In genomic region chr6:144423167-144423566, GRCh38 we compare ENCODE assay signal across 28 cellular contexts.
DNase-seq lines count a peak whose midpoint lies in the region; ATAC-seq, FAIRE-seq and TF ChIP-seq lines count a peak whose summit lies in the region.
"Had no signal": no experiment of that assay in that cellular context is flagged by ENCODE, and none has a peak within 500 bp of the region (broad histone marks: within the 10 kb centered on the region; RNA-seq: fewer than 3 reads in every experiment).

No MANE protein-coding gene starts in this region.

- peaks cover 65 to 72% of the 10 kb centered on the region in 2 donors for H3K4me1 Mint-ChIP-seq in natural killer cell
- H3K4me1 Mint-ChIP-seq in natural killer cell treated with Interleukin-12 subunit alpha and Interleukin-12 subunit beta and Interleukin-15 and Interleukin-18, amount 100 ng/mL, for 72 hours (ENCODE audit: low read depth in 2 of 2): peaks cover 32 to 41% of the 10 kb centered on the region in 2 donors
- peaks cover 14% of the 10 kb centered on the region for H3K4me1 Mint-ChIP-seq in chondrocyte (ENCODE audit: low read depth)
- peaks cover 27% of the 10 kb centered on the region for H3K4me1 Mint-ChIP-seq in CD8-positive, alpha-beta T cell (ENCODE audit: low read depth)

- H2AFZ ChIP-seq in K562 (ENCODE audit: low read depth, low read length): no peak overlapping the region

- no peak for DNase-seq in natural killer cell
- DNase-seq in natural killer cell treated with Interleukin-12 subunit alpha and Interleukin-12 subunit beta and Interleukin-15 and Interleukin-18, amount 100 ng/mL, for 72 hours (ENCODE audit: low spot score): no peak
- no peak for DNase-seq in K562 (ENCODE audit: extremely low read depth in 1 of 4, low spot score in 3 of 4)
- no peak for DNase-seq in left colon
- no peak for DNase-seq in chondrocyte (ENCODE audit: low spot score)
- no peak for DNase-seq in ascending aorta (ENCODE audit: low spot score in 2 of 2)
- DNase-seq in CD8-positive, alpha-beta T cell: no peak
- DNase-seq: activated CD4-positive, alpha-beta T cell treated with anti-CD3 and anti-CD28 coated beads, Interleukin-2, amount 50 U/mL, for 4 hours; activated T-cell treated with anti-CD3 and anti-CD28 coated beads, Interleukin-2, amount 50 U/mL, for 72 hours; CD4-positive, CD25-positive, alpha-beta regulatory T cell; central memory CD4-positive, alpha-beta T cell; DND-41; head of caudate nucleus; mammary epithelial cell; NCI-H1048; OCI-M1; psoas muscle; stimulated activated CD4-positive, alpha-beta T cell treated with anti-CD3 and anti-CD28 coated beads, Interleukin-4, amount 100 ng/mL, for 24 hours; T-helper 1 cell; tibial artery had no signal

- H3K27me3 ChIP-seq in K562 (ENCODE audit: control insufficient read depth in 2 of 2, insufficient read depth in 2 of 2, low read length in 2 of 2): no peaks in the 10 kb centered on the region
- H3K27me3 ChIP-seq in ascending aorta: no peaks in the 10 kb centered on the region
- no peaks in the 10 kb centered on the region for H3K27me3 ChIP-seq in CD8-positive, alpha-beta T cell (ENCODE audit: insufficient read depth, low read length)
- H3K27me3 ChIP-seq: tibial artery, vagina had no signal

- TF ChIP-seq EP300 in K562 (IDR thresholded peaks at IDR 0.05; ENCODE audit: low read length): no peak

- H3K36me3 ChIP-seq in K562 (ENCODE audit: control insufficient read depth, insufficient read depth, low read length) (no peaks in the 10 kb centered on the region), ascending aorta (peaks cover 20 to 33% of the 10 kb centered on the region in 2 donors)
- H3K36me3 ChIP-seq in CD8-positive, alpha-beta T cell (ENCODE audit: insufficient read depth, low read length): peaks cover 23% of the 10 kb centered on the region
- H3K36me3 ChIP-seq: HAP-1 had no signal

- TF ChIP-seq CTCF in natural killer cell (IDR thresholded peaks at IDR 0.05) (no peak), K562 (IDR thresholded peaks at IDR 0.05 in 2 of 3, conservative IDR thresholded peaks at IDR 0.05 in 1 of 3; ENCODE audit: insufficient read depth in 2 of 3, low read depth in 1 of 3, low read length in 3 of 3) (no peak), chondrocyte (IDR thresholded peaks at IDR 0.05) (no peak), ascending aorta (IDR thresholded peaks at IDR 0.05) (no peak)
- no peak for TF ChIP-seq CTCF in CD8-positive, alpha-beta T cell (IDR thresholded peaks at IDR 0.05)

- no peaks in the 10 kb centered on the region for H3K4me1 ChIP-seq in K562 (replicated peaks in 1 of 2; ENCODE audit: control insufficient read depth in 2 of 2, insufficient read depth in 2 of 2, low read length in 2 of 2)
- no peaks in the 10 kb centered on the region for H3K4me1 ChIP-seq in ascending aorta
- peaks cover 10% of the 10 kb centered on the region for H3K4me1 ChIP-seq in CD8-positive, alpha-beta T cell (ENCODE audit: insufficient read depth, low read length)
- H3K4me1 ChIP-seq: A549, tibial artery, vagina had no signal

- no peaks in the 10 kb centered on the region for H3K27me3 Mint-ChIP-seq in natural killer cell (ENCODE audit: low read depth in 2 of 2)
- no peaks in the 10 kb centered on the region for H3K27me3 Mint-ChIP-seq in natural killer cell treated with Interleukin-12 subunit alpha and Interleukin-12 subunit beta and Interleukin-15 and Interleukin-18, amount 100 ng/mL, for 72 hours
- H3K27me3 Mint-ChIP-seq in chondrocyte (ENCODE audit: low read depth): no peaks in the 10 kb centered on the region
- no peaks in the 10 kb centered on the region for H3K27me3 Mint-ChIP-seq in CD8-positive, alpha-beta T cell (ENCODE audit: low read depth)
- H3K27me3 Mint-ChIP-seq: CD4-positive, CD25-positive, alpha-beta regulatory T cell; dendritic cell treated with granulocyte-macrophage colony-stimulating factor and Interleukin-4, amounts not matched to agents 40 ng/mL and 50 ng/mL, for 4 days had no signal

- intact Hi-C loops in natural killer cell (cut with micrococcal nuclease) (no loop called here), K562 (cut with micrococcal nuclease) (no loop called here), left colon (cut with DNase I, micrococcal nuclease) (no loop called here), ascending aorta (cut with DNase I) (no loop called here)
- intact Hi-C loops in CD8-positive, alpha-beta T cell (cut with DNase I, micrococcal nuclease): no loop called here

- no peak overlapping the region for H3K9ac ChIP-seq in K562 (ENCODE audit: insufficient read depth in 1 of 2, low read depth in 2 of 2, low read length in 2 of 2)

- H3K9me3 ChIP-seq in K562 (replicated peaks; ENCODE audit: control insufficient read depth, insufficient read depth, low read depth, low read length): no peaks in the 10 kb centered on the region
- no peaks in the 10 kb centered on the region for H3K9me3 ChIP-seq in ascending aorta
- no peaks in the 10 kb centered on the region for H3K9me3 ChIP-seq in CD8-positive, alpha-beta T cell (ENCODE audit: low read length)
- H3K9me3 ChIP-seq: A549, HAP-1, psoas muscle, tibial artery, vagina had no signal

- ATAC-seq in natural killer cell (no peak), K562 (peak; percentile 26; the same call in 1 of the 3 replicates), left colon (peak; percentile 65), GM19397 (IDR thresholded peaks at IDR 0.05; ENCODE audit: unreplicated experiment) (no peak)
- no peak for ATAC-seq in natural killer cell treated with Interleukin-12 subunit alpha and Interleukin-12 subunit beta and Interleukin-15 and Interleukin-18, amount 100 ng/mL, for 72 hours
- ATAC-seq in CD8-positive, alpha-beta T cell: no peak
- ATAC-seq: A549; activated CD4-positive, CD25-positive, alpha-beta regulatory T cell treated with anti-CD3 and anti-CD28 coated beads, Interleukin-2, amount 50 U/mL, for 24 hours; activated T-cell treated with anti-CD3 and anti-CD28 coated beads, Interleukin-2, amount 50 U/mL, for 72 hours; esophagus mucosa; psoas muscle had no signal

- no peaks in the 10 kb centered on the region for H4K20me1 ChIP-seq in K562 (replicated peaks; ENCODE audit: control insufficient read depth, insufficient read depth, low read length)

- H3K4me3 ChIP-seq in K562 (no peak overlapping the region), ascending aorta (no peak overlapping the region)
- H3K4me3 ChIP-seq in CD8-positive, alpha-beta T cell (ENCODE audit: low read depth, low read length): no peak overlapping the region
- H3K4me3 ChIP-seq: A549, HAP-1, psoas muscle, tibial artery, vagina had no signal

- H3K4me3 Mint-ChIP-seq in natural killer cell (no peak overlapping the region), chondrocyte (ENCODE audit: unreplicated experiment) (no peak overlapping the region)
- no peak overlapping the region for H3K4me3 Mint-ChIP-seq in natural killer cell treated with Interleukin-12 subunit alpha and Interleukin-12 subunit beta and Interleukin-15 and Interleukin-18, amount 100 ng/mL, for 72 hours
- no peak overlapping the region for H3K4me3 Mint-ChIP-seq in CD8-positive, alpha-beta T cell
- H3K4me3 Mint-ChIP-seq: activated T-cell treated with anti-CD3 and anti-CD28 coated beads, Interleukin-2, amount 50 U/mL, for 72 hours; CD4-positive, CD25-positive, alpha-beta regulatory T cell; dendritic cell treated with granulocyte-macrophage colony-stimulating factor and Interleukin-4, amounts not matched to agents 40 ng/mL and 50 ng/mL, for 4 days had no signal

- CTCF ChIA-PET in K562 (lab: Yijun Ruan, JAX; ENCODE audit: low intra/inter-chr PET ratio): no interaction called here
- CTCF ChIA-PET in CD8-positive, alpha-beta T cell (lab: Charles Lee): no interaction called here

- TF ChIP-seq RAD21 in K562 (CRISPR knock-in tag; conservative IDR thresholded peaks at IDR 0.05 in 1 of 2, IDR thresholded peaks at IDR 0.05 in 1 of 2): no peak

- H3K9me1 ChIP-seq in K562 (ENCODE audit: control insufficient read depth, insufficient read depth, low read length): no peaks in the 10 kb centered on the region

- H3K36me3 Mint-ChIP-seq in natural killer cell (peaks cover 21% of the 10 kb centered on the region), chondrocyte (ENCODE audit: low read depth) (peaks cover 24% of the 10 kb centered on the region)
- peaks cover 19% of the 10 kb centered on the region for H3K36me3 Mint-ChIP-seq in natural killer cell treated with Interleukin-12 subunit alpha and Interleukin-12 subunit beta and Interleukin-15 and Interleukin-18, amount 100 ng/mL, for 72 hours
- peaks cover 61% of the 10 kb centered on the region for H3K36me3 Mint-ChIP-seq in CD8-positive, alpha-beta T cell

- POLR2A ChIA-PET in K562 (lab: Yijun Ruan, JAX): no interaction called here
- POLR2A ChIA-PET in CD8-positive, alpha-beta T cell (lab: Charles Lee): interaction anchor here (0.8 kb wide), 1 partner anchor 79 kb away, joined by 3 read pairs; no protein-coding TSS in a partner anchor

- no peak for TF ChIP-seq POLR2A in K562 (conservative IDR thresholded peaks at IDR 0.05)

- no TSS peak for BruUV-seq in K562 (replicated peaks; lab: Mats Ljungman, UMichigan)

- no peak overlapping the region for H3K4me2 ChIP-seq in K562 (ENCODE audit: insufficient read depth, low read length)
- H3K4me2 ChIP-seq: A549 had no signal

- no peak for FAIRE-seq in K562 (lab: Jason Lieb, UNC)
- FAIRE-seq: A549, astrocyte had no signal

- H3K9me3 Mint-ChIP-seq in natural killer cell: no peaks in the 10 kb centered on the region
- H3K9me3 Mint-ChIP-seq in natural killer cell treated with Interleukin-12 subunit alpha and Interleukin-12 subunit beta and Interleukin-15 and Interleukin-18, amount 100 ng/mL, for 72 hours: no peaks in the 10 kb centered on the region
- no peaks in the 10 kb centered on the region for H3K9me3 Mint-ChIP-seq in chondrocyte (ENCODE audit: low read depth)
- H3K9me3 Mint-ChIP-seq in CD8-positive, alpha-beta T cell: no peaks in the 10 kb centered on the region
- H3K9me3 Mint-ChIP-seq: activated T-cell treated with anti-CD3 and anti-CD28 coated beads, Interleukin-2, amount 50 U/mL, for 72 hours; CD4-positive, CD25-positive, alpha-beta regulatory T cell; dendritic cell treated with granulocyte-macrophage colony-stimulating factor and Interleukin-4, amounts not matched to agents 40 ng/mL and 50 ng/mL, for 4 days had no signal

- in situ Hi-C loops in K562 (cut with MboI): no loop called here

- peak overlapping the region; percentile 65 to 78 for H3K27ac Mint-ChIP-seq in natural killer cell
- H3K27ac Mint-ChIP-seq in natural killer cell treated with Interleukin-12 subunit alpha and Interleukin-12 subunit beta and Interleukin-15 and Interleukin-18, amount 100 ng/mL, for 72 hours: peak overlapping the region in 1 of 2 donors; percentile 69
- H3K27ac Mint-ChIP-seq in chondrocyte (ENCODE audit: unreplicated experiment): no peak overlapping the region
- H3K27ac Mint-ChIP-seq in CD8-positive, alpha-beta T cell: no peak overlapping the region
- H3K27ac Mint-ChIP-seq: dendritic cell treated with granulocyte-macrophage colony-stimulating factor and Interleukin-4, amounts not matched to agents 40 ng/mL and 50 ng/mL, for 4 days had no signal

- 2% methylated on average over 3 of the region's 3 CpGs for WGBS in K562 (ENCODE audit: insufficient coverage, low coverage, missing lambda C conversion rate)

- H3K79me2 ChIP-seq in K562 (ENCODE audit: control insufficient read depth, insufficient read depth, low read length): no peaks in the 10 kb centered on the region

- no peak overlapping the region for H3K27ac ChIP-seq in K562 (ENCODE audit: extremely low read depth, low read depth, low read length)
- H3K27ac ChIP-seq in ascending aorta: no peak overlapping the region
- H3K27ac ChIP-seq in CD8-positive, alpha-beta T cell (ENCODE audit: low read depth, low read length): no peak overlapping the region
- H3K27ac ChIP-seq: A549, psoas muscle, tibial artery, vagina had no signal

Comparison
In these comparisons a context has a peak if more than half of its experiments do, and no peak if none do; other contexts are left out.
1. ATAC-seq: peak in K562 (single experiment) and left colon (single experiment); none in natural killer cell (0 of 3), natural killer cell treated with Interleukin-12 subunit alpha and Interleukin-12 subunit beta and Interleukin-15 and Interleukin-18, amount 100 ng/mL, for 72 hours (0 of 2), GM19397 (single experiment) and CD8-positive, alpha-beta T cell (single experiment).
2. H3K27ac Mint-ChIP-seq: peak in natural killer cell (2 of 2); none in chondrocyte (single experiment) and CD8-positive, alpha-beta T cell (single experiment).